Comparison of ENCODE assay signal across 13 cellular contexts in genomic region chr15:73952171-73952912, GRCh38. TPM values are rescaled to one million over a fixed set of nuclear protein-coding genes. Genes with fewer than 3 reads are reported as not detected.
DNase-seq lines count a peak whose midpoint lies in the region; ATAC-seq and TF ChIP-seq lines count a peak whose summit lies in the region.
"Had no signal": no experiment of that assay in that cellular context is flagged by ENCODE, and none has a peak within 500 bp of the region (broad histone marks: within the 10 kb centered on the region; RNA-seq: fewer than 3 reads in every experiment).

No MANE protein-coding gene starts in this region.

- DNase-seq in Peyer's patch, result no peak
- no peak for DNase-seq in mesothelial cell of epicardium (ENCODE audit: low spot score in 2 of 2, unreplicated experiment in 2 of 2)
- DNase-seq in spleen, result peak; percentile 70
- no peak for DNase-seq in RPMI8226
- no peak for DNase-seq in H4 (ENCODE audit: low spot score)
- no peak for DNase-seq in activated effector memory CD4-positive, alpha-beta T cell treated with anti-CD3 and anti-CD28 coated beads, Interleukin-2, amount 50 U/mL, for 16 hours
- DNase-seq: amygdala; CD4-positive, alpha-beta memory T cell; erythroblast; NCI-H1694 treated with DMSO at 0.1 percent for 48 hours had no signal

- no peak overlapping the region for H3K4me3 Mint-ChIP-seq in mesothelial cell of epicardium
- H3K4me3 Mint-ChIP-seq: CD4-positive, alpha-beta memory T cell; T-helper 2 cell treated with Interferon-gamma antibody and Interleukin-4, amounts not matched to agents 5 μg/mL and 100 μg/mL, for 36 hours had no signal

- peaks cover 8% of the 10 kb centered on the region for H3K36me3 Mint-ChIP-seq in mesothelial cell of epicardium

- peaks cover 2% of the 10 kb centered on the region for H3K27me3 Mint-ChIP-seq in mesothelial cell of epicardium (ENCODE audit: low read depth)
- H3K27me3 Mint-ChIP-seq: CD4-positive, alpha-beta memory T cell had no signal

- no peak overlapping the region for H3K4me3 ChIP-seq in Peyer's patch
- no peak overlapping the region for H3K4me3 ChIP-seq in spleen

- H3K36me3 ChIP-seq in Peyer's patch (no peaks in the 10 kb centered on the region), spleen (no peaks in the 10 kb centered on the region)

- H3K9me3 ChIP-seq in Peyer's patch, result no peaks in the 10 kb centered on the region
- no peaks in the 10 kb centered on the region for H3K9me3 ChIP-seq in spleen

- peak overlapping the region; percentile 81 for H3K27ac Mint-ChIP-seq in mesothelial cell of epicardium
- H3K27ac Mint-ChIP-seq: T-helper 2 cell treated with Interferon-gamma antibody and Interleukin-4, amounts not matched to agents 5 μg/mL and 100 μg/mL, for 36 hours had no signal

- intact Hi-C loops in spleen (cut with DNase I; ENCODE audit: low total_unique reads), result no loop called here

- ATAC-seq in GM18870 (IDR thresholded peaks at IDR 0.05; ENCODE audit: unreplicated experiment), result no peak

- TF ChIP-seq CTCF in Peyer's patch (IDR thresholded peaks at IDR 0.05) (no peak), mesothelial cell of epicardium (IDR thresholded peaks at IDR 0.05; ENCODE audit: unreplicated experiment) (no peak), spleen (IDR thresholded peaks at IDR 0.05 in 8 of 11, conservative IDR thresholded peaks at IDR 0.05 in 3 of 11) (no peak)

- H3K4me1 ChIP-seq in Peyer's patch (peaks cover 3 to 19% (median 11%) of the 10 kb centered on the region in 4 donors), spleen (peaks cover 6 to 53% (median 35%) of the 10 kb centered on the region in 6 donors)

- no peaks in the 10 kb centered on the region for H3K9me3 Mint-ChIP-seq in mesothelial cell of epicardium
- H3K9me3 Mint-ChIP-seq: CD4-positive, alpha-beta memory T cell; T-helper 2 cell treated with Interferon-gamma antibody and Interleukin-4, amounts not matched to agents 5 μg/mL and 100 μg/mL, for 36 hours had no signal

- 76 to 92% (median 86%) methylated on average over 21 of the region's 21 CpGs for WGBS in spleen, 5 donors

- TF ChIP-seq POLR2A in Peyer's patch (IDR thresholded peaks at IDR 0.05) (no peak), spleen (IDR thresholded peaks at IDR 0.05) (no peak)

- peaks cover 13% of the 10 kb centered on the region for H3K4me1 Mint-ChIP-seq in mesothelial cell of epicardium

- H3K27ac ChIP-seq in Peyer's patch (peak overlapping the region; percentile 68 to 94 (median 88)), cingulate gyrus (ENCODE audit: low read depth, low read length) (peak overlapping the region; percentile 97), spleen (peak overlapping the region; percentile 61 to 92 (median 85))

- H3K27me3 ChIP-seq in Peyer's patch, result no peaks in the 10 kb centered on the region
- no peaks in the 10 kb centered on the region for H3K27me3 ChIP-seq in spleen (replicated peaks in 1 of 7)

RNA-seq across cellular contexts. Expression of gene LOXL1, which starts 26.1 kb away (rescaled TPM):
- total RNA-seq in Peyer's patch, result 1 to 10 TPM; 1.8 to 8.3 (median 5.4) TPM
- 62.9 to 69.0 TPM (median 68.6 TPM) in 3 replicates for total RNA-seq in mesothelial cell of epicardium
- 1 to 10 TPM; 3.3 to 9.4 (median 6.4) TPM for total RNA-seq in spleen
- 10 to 100 TPM in 1 of 3 donors, 1 to 10 TPM in 2; 7.9 to 11.3 (median 9.4) TPM for polyA plus RNA-seq in spleen
- total RNA-seq in H4 (2014; rRNA removed; shearing (Covaris generic)), result 53.2 and 104 TPM in 2 replicates

RNA-seq across cellular contexts. Expression of gene STOML1, which starts 39.8 kb away (rescaled TPM):
- total RNA-seq in Peyer's patch, result 10 to 100 TPM in 3 of 4 donors, not detected in 1; 10.9 to 24.5 (median 13.5) TPM
- total RNA-seq in mesothelial cell of epicardium, result 11.1 to 13.7 TPM (median 11.9 TPM) in 3 replicates
- 10 to 100 TPM in 3 of 7 donors, 1 to 10 TPM in 4; 9.0 to 15.2 (median 9.6) TPM for total RNA-seq in spleen
- 10 to 100 TPM in 2 of 3 donors, 1 to 10 TPM in 1; 8.2 to 12.4 (median 10.4) TPM for polyA plus RNA-seq in spleen
- 5.2 and 6.7 TPM in 2 replicates for total RNA-seq in H4 (2014; rRNA removed; shearing (Covaris generic))

RNA-seq across cellular contexts. Expression of gene PML, which starts 42.2 kb away (rescaled TPM):
- total RNA-seq in Peyer's patch (100 to 1,000 TPM in 1 of 4 donors, 10 to 100 TPM in 3; 52.4 to 116 (median 82.9) TPM), mesothelial cell of epicardium (41.2 to 45.3 TPM (median 43.6 TPM) in 3 replicates), spleen (100 to 1,000 TPM in 2 of 7 donors, 10 to 100 TPM in 5; 79.5 to 127 (median 88.4) TPM)
- polyA plus RNA-seq in spleen, result 10 to 100 TPM; 17.5 to 34.6 (median 26.1) TPM
- 19.0 and 20.0 TPM in 2 replicates for total RNA-seq in H4 (2014; rRNA removed; shearing (Covaris generic))
